9 cellular contexts compared by ENCODE assay signal in genomic region chr11:6474806-6475500, GRCh38. TPM values are rescaled to one million over a fixed set of nuclear protein-coding genes. Genes with fewer than 3 reads are reported as not detected.
DNase-seq lines count a peak whose midpoint lies in the region; ATAC-seq and TF ChIP-seq lines count a peak whose summit lies in the region.
"Had no signal": no experiment of that assay in that cellular context is flagged by ENCODE, and none has a peak within 500 bp of the region (broad histone marks: within the 10 kb centered on the region; RNA-seq: fewer than 3 reads in every experiment).

No MANE protein-coding gene starts in this region.

- DNase-seq in H7 (peak; percentile 60), RWPE2 (ENCODE audit: low spot score) (no peak), esophagus squamous epithelium (lab: John Stamatoyannopoulos, UW) (no peak), psoas muscle (no peak), NCI-H1048 (lab: John Stamatoyannopoulos, UW) (no peak), T-helper 9 cell (no peak), NCI-H1417 (lab: John Stamatoyannopoulos, UW) (no peak), H4 (ENCODE audit: low spot score) (no peak)

- no peak for TF ChIP-seq POLR2A in esophagus squamous epithelium (IDR thresholded peaks at IDR 0.05)

- no peak for TF ChIP-seq CTCF in RWPE2 (IDR thresholded peaks at IDR 0.05; ENCODE audit: poor library complexity, severe bottlenecking)
- no peak for TF ChIP-seq CTCF in esophagus squamous epithelium (IDR thresholded peaks at IDR 0.05)
- TF ChIP-seq CTCF in psoas muscle (IDR thresholded peaks at IDR 0.05) = no peak

- peaks cover 5% of the 10 kb centered on the region for H3K27me3 ChIP-seq in H7 (ENCODE audit: control insufficient read depth, insufficient read depth, low read length)
- no peaks in the 10 kb centered on the region for H3K27me3 ChIP-seq in RWPE2 (ENCODE audit: insufficient read depth, poor library complexity, severe bottlenecking)
- H3K27me3 ChIP-seq in esophagus squamous epithelium = no peaks in the 10 kb centered on the region
- H3K27me3 ChIP-seq in psoas muscle (ENCODE audit: insufficient read depth in 3 of 3, low read length in 2 of 3) = no peaks in the 10 kb centered on the region

- H3K4me3 ChIP-seq in H7 (ENCODE audit: insufficient read depth, low read depth, low read length) (peak overlapping the region; percentile 50; the same call in 1 of the 2 replicates), RWPE2 (ENCODE audit: severe bottlenecking) (no peak overlapping the region), esophagus squamous epithelium (peak overlapping the region in 1 of 4 donors; percentile 94), psoas muscle (peak overlapping the region; percentile 91)

- ATAC-seq in RWPE2 (ENCODE audit: low read depth) (no peak), psoas muscle (no peak)

- H3K36me3 ChIP-seq in H7 (replicated peaks; ENCODE audit: control insufficient read depth, insufficient read depth, low read length) (peaks cover 23% of the 10 kb centered on the region), RWPE2 (ENCODE audit: low read depth) (peaks cover 35% of the 10 kb centered on the region), esophagus squamous epithelium (peaks cover 10 to 31% (median 14%) of the 10 kb centered on the region in 3 donors), psoas muscle (ENCODE audit: insufficient read depth in 1 of 2, low read depth in 1 of 2) (peaks cover 0 to 37% of the 10 kb centered on the region in 2 donors)

- intact Hi-C loops in esophagus squamous epithelium (cut with DNase I) = no loop called here
- intact Hi-C loops in psoas muscle (cut with DNase I) = loop anchor here (5.0 to 10.0 kb wide), 3 partner anchors 132 to 240 kb away; partner anchors contain the start of genes CNGA4 (in 2 of the 2), FHIP1B (in 2 of the 2) and TPP1 (in 1 of the 2)

- H3K27ac ChIP-seq in RWPE2 (ENCODE audit: poor library complexity, severe bottlenecking) (peak overlapping the region; percentile 64), esophagus squamous epithelium (peak overlapping the region in 3 of 4 donors; percentile 91 to 97 (median 96)), psoas muscle (peak overlapping the region; percentile 93)
- H3K27ac ChIP-seq: KMS-11 had no signal

- H3K9me3 ChIP-seq in RWPE2 (ENCODE audit: severe bottlenecking) (no peaks in the 10 kb centered on the region), esophagus squamous epithelium (no peaks in the 10 kb centered on the region), psoas muscle (no peaks in the 10 kb centered on the region)

- WGBS in esophagus squamous epithelium, 2 donors = 50 to 59% methylated on average over 1 to 3 of the region's 3 CpGs
- 61 to 75% (median 69%) methylated on average over 3 of the region's 3 CpGs for WGBS in psoas muscle, 3 donors

- H3K4me1 ChIP-seq in RWPE2 (ENCODE audit: insufficient read depth, poor library complexity, severe bottlenecking) (no peaks in the 10 kb centered on the region), esophagus squamous epithelium (peaks cover 16 to 48% (median 17%) of the 10 kb centered on the region in 3 donors), psoas muscle (peaks cover 16% of the 10 kb centered on the region)

RNA-seq across cellular contexts. Expression of gene TRIM3, which starts 1.2 kb away (rescaled TPM):
- 18.3 and 24.9 TPM in 2 replicates for total RNA-seq in H7 (2014; rRNA removed; shearing (Covaris generic))
- total RNA-seq in esophagus squamous epithelium (10 to 100 TPM in 1 of 4 donors, 1 to 10 TPM in 3; 4.0 to 13.5 (median 7.0) TPM), psoas muscle (10 to 100 TPM in 3 of 4 donors, 1 to 10 TPM in 1; 9.6 to 15.3 (median 12.7) TPM)
- 10 to 100 TPM; 11.5 to 12.5 (median 12.2) TPM for polyA plus RNA-seq in psoas muscle
- 10.6 and 15.1 TPM in 2 replicates for total RNA-seq in H4 (2014; rRNA removed; shearing (Covaris generic))

RNA-seq across cellular contexts. Expression of gene ARFIP2, which starts 6.2 kb away (rescaled TPM):
- total RNA-seq in H7 (2014; rRNA removed; shearing (Covaris generic)) = 56.0 and 57.1 TPM in 2 replicates
- total RNA-seq in esophagus squamous epithelium (10 to 100 TPM; 39.4 to 74.6 (median 50.8) TPM), psoas muscle (10 to 100 TPM in 3 of 4 donors, 1 to 10 TPM in 1; 8.4 to 25.5 (median 15.5) TPM)
- 10 to 100 TPM; 19.4 to 31.3 (median 21.0) TPM for polyA plus RNA-seq in psoas muscle
- total RNA-seq in H4 (2014; rRNA removed; shearing (Covaris generic)) = 83.1 and 92.4 TPM in 2 replicates

RNA-seq across cellular contexts. Expression of gene TIMM10B, which starts 6.3 kb away (rescaled TPM):
- 23.1 and 24.9 TPM in 2 replicates for total RNA-seq in H7 (2014; rRNA removed; shearing (Covaris generic))
- total RNA-seq in esophagus squamous epithelium = 10 to 100 TPM; 17.0 to 40.2 (median 29.6) TPM
- 10 to 100 TPM; 12.5 to 25.2 (median 16.1) TPM for total RNA-seq in psoas muscle
- 10 to 100 TPM; 13.1 to 32.8 (median 24.7) TPM for polyA plus RNA-seq in psoas muscle
- total RNA-seq in H4 (2014; rRNA removed; shearing (Covaris generic)) = 44.4 and 45.7 TPM in 2 replicates

RNA-seq across cellular contexts. Expression of gene DNHD1, which starts 22.1 kb away (rescaled TPM):
- total RNA-seq in H7 (2014; rRNA removed; shearing (Covaris generic)) = 5.9 and 11.2 TPM in 2 replicates
- total RNA-seq in esophagus squamous epithelium = 10 to 100 TPM in 1 of 4 donors, 1 to 10 TPM in 3; 1.3 to 11.8 (median 7.7) TPM
- total RNA-seq in psoas muscle = 1 to 10 TPM; 3.1 to 7.8 (median 3.5) TPM
- polyA plus RNA-seq in psoas muscle = 1 to 10 TPM; 2.0 to 9.0 (median 3.4) TPM
- 0.90 and 1.2 TPM in 2 replicates for total RNA-seq in H4 (2014; rRNA removed; shearing (Covaris generic))

RNA-seq across cellular contexts. Expression of gene HPX, which starts 34.2 kb away (rescaled TPM):
- 3.2 TPM in 1 of 2 replicates, not detected in the other for total RNA-seq in H7 (2014; rRNA removed; shearing (Covaris generic))
- total RNA-seq in esophagus squamous epithelium (under 1 TPM in 1 of 4 donors, not detected in 3; 0.76 TPM), psoas muscle (under 1 TPM in 3 of 4 donors, not detected in 1; 0.34 to 0.75 (median 0.36) TPM)
- under 1 TPM; 0.04 to 0.38 (median 0.16) TPM for polyA plus RNA-seq in psoas muscle
- total RNA-seq in H4 (2014; rRNA removed; shearing (Covaris generic)) = 0.72 TPM in 1 of 2 replicates, not detected in the other
